ENCODE assay signal across 1 cellular context in the genomic region with DNA sequence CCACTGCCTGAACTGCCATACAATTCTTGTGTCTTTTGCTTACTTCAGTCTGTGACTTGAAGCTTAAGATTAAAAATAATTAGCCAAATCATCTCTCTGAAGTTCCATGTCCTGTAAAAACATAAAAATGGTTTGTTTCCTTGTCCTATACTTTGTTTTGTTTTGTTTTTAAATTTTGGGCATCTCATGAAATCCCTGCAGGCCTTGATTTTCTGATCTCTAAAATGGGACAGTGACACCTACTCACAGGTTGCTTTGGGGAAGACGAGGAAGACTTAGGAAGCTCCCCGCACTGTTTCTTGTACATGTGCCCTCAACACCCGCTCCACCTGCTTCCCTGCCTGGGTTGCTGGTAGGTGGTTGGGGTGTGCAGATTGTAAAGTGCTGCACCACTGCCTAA.
TF ChIP-seq lines count a peak whose summit lies in the region.

No MANE protein-coding gene starts in this region.

TF ChIP-seq in K562, 482 proteins besides CTCF, POLR2A, EP300 and RAD21:
- TF ChIP-seq, protein P1, sequence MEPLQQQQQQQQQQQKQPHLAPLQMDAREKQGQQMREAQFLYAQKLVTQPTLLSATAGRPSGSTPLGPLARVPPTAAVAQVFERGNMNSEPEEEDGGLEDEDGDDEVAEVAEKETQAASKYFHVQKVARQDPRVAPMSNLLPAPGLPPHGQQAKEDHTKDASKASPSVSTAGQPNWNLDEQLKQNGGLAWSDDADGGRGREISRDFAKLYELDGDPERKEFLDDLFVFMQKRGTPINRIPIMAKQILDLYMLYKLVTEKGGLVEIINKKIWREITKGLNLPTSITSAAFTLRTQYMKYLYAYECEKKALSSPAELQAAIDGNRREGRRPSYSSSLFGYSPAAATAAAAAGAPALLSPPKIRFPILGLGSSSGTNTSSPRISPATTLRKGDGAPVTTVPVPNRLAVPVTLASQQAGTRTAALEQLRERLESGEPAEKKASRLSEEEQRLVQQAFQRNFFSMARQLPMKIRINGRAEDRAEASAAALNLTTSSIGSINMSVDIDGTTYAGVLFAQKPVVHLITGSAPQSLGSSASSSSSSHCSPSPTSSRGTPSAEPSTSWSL (CRISPR knock-in tag; IDR thresholded peaks at IDR 0.05; ENCODE audit: borderline replicate concordance), result no peak
- TF ChIP-seq RBM25 (IDR thresholded peaks at IDR 0.05; ENCODE audit: low read depth, low read length, severe bottlenecking) (peak; percentile 58), SREBF2 (CRISPR knock-in tag; IDR thresholded peaks at IDR 0.05) (no peak), HNRNPH1 (optimal IDR thresholded peaks at IDR 0.05; ENCODE audit: low read depth, low read length) (no peak), ZNF699 (CRISPR knock-in tag; IDR thresholded peaks at IDR 0.05; ENCODE audit: insufficient replicate concordance) (no peak), ZNF436 (CRISPR knock-in tag; IDR thresholded peaks at IDR 0.05) (no peak), MIER1 (IDR thresholded peaks at IDR 0.05; ENCODE audit: low read depth) (no peak), KLF1 (tag; IDR thresholded peaks at IDR 0.05) (no peak), BCOR (IDR thresholded peaks at IDR 0.05) (peak; percentile 62; the same call in 1 of the 2 replicates), ELF2 (CRISPR knock-in tag; IDR thresholded peaks at IDR 0.05) (no peak), ZKSCAN1 (IDR thresholded peaks at IDR 0.05; ENCODE audit: low read depth, low read length) (no peak), TAL1 (IDR thresholded peaks at IDR 0.05) (no peak), KDM1A (IDR thresholded peaks at IDR 0.05) (0 out of 4 replicates have a peak, but pooled peaks of 1 of the 2 experiments have one; percentile 4), GABPA (tag; conservative IDR thresholded peaks at IDR 0.05; ENCODE audit: low read depth) (no peak), ZNF785 (CRISPR knock-in tag; IDR thresholded peaks at IDR 0.05) (no peak), COPS2 (conservative IDR thresholded peaks at IDR 0.05) (no peak), CCAR2 (IDR thresholded peaks at IDR 0.05; ENCODE audit: low read depth, low read length) (no peak)
- TF ChIP-seq, protein P2, sequence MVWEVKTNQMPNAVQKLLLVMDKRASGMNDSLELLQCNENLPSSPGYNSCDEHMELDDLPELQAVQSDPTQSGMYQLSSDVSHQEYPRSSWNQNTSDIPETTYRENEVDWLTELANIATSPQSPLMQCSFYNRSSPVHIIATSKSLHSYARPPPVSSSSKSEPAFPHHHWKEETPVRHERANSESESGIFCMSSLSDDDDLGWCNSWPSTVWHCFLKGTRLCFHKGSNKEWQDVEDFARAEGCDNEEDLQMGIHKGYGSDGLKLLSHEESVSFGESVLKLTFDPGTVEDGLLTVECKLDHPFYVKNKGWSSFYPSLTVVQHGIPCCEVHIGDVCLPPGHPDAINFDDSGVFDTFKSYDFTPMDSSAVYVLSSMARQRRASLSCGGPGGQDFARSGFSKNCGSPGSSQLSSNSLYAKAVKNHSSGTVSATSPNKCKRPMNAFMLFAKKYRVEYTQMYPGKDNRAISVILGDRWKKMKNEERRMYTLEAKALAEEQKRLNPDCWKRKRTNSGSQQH (CRISPR knock-in tag; IDR thresholded peaks at IDR 0.05), result no peak
